Comparison of ENCODE assay signal across 1 cellular context in genomic region chr21:44955803-44956175, GRCh38.
TF ChIP-seq lines count a peak whose summit lies in the region.

No MANE protein-coding gene starts in this region.

TF ChIP-seq in WTC11, 78 proteins besides CTCF, POLR2A, EP300 and RAD21:
- TF ChIP-seq ZNF219 (CRISPR knock-in tag; IDR thresholded peaks at IDR 0.05; ENCODE audit: borderline replicate concordance) (no peak), ESRRA (CRISPR knock-in tag; IDR thresholded peaks at IDR 0.05; ENCODE audit: borderline replicate concordance) (no peak), MYBL2 (CRISPR knock-in tag; IDR thresholded peaks at IDR 0.05) (no peak), ZNF317 (CRISPR knock-in tag; IDR thresholded peaks at IDR 0.05; ENCODE audit: borderline replicate concordance, low read depth) (no peak), RELA (CRISPR knock-in tag; IDR thresholded peaks at IDR 0.05; ENCODE audit: borderline replicate concordance) (no peak), AFF4 (CRISPR knock-in tag; IDR thresholded peaks at IDR 0.05; ENCODE audit: borderline replicate concordance) (no peak), FOXJ3 (CRISPR knock-in tag; IDR thresholded peaks at IDR 0.05; ENCODE audit: borderline replicate concordance) (no peak), NR2C2 (CRISPR knock-in tag; IDR thresholded peaks at IDR 0.05) (no peak), SMAD4 (CRISPR knock-in tag; IDR thresholded peaks at IDR 0.05) (no peak), TCF7 (CRISPR knock-in tag; IDR thresholded peaks at IDR 0.05; ENCODE audit: low read depth) (no peak), JAZF1 (CRISPR knock-in tag; IDR thresholded peaks at IDR 0.05) (no peak), IRF1 (CRISPR knock-in tag; IDR thresholded peaks at IDR 0.05) (no peak), E2F5 (CRISPR knock-in tag; IDR thresholded peaks at IDR 0.05) (no peak), EMX1 (CRISPR knock-in tag; IDR thresholded peaks at IDR 0.05) (no peak), STAT6 (CRISPR knock-in tag; conservative IDR thresholded peaks at IDR 0.05; ENCODE audit: low read depth) (no peak), TP53 (CRISPR knock-in tag; IDR thresholded peaks at IDR 0.05) (no peak), ZNF121 (CRISPR knock-in tag; IDR thresholded peaks at IDR 0.05) (no peak), ETV6 (CRISPR knock-in tag; IDR thresholded peaks at IDR 0.05) (no peak)
- TF ChIP-seq, protein P1, sequence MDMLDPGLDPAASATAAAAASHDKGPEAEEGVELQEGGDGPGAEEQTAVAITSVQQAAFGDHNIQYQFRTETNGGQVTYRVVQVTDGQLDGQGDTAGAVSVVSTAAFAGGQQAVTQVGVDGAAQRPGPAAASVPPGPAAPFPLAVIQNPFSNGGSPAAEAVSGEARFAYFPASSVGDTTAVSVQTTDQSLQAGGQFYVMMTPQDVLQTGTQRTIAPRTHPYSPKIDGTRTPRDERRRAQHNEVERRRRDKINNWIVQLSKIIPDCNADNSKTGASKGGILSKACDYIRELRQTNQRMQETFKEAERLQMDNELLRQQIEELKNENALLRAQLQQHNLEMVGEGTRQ (CRISPR knock-in tag; IDR thresholded peaks at IDR 0.05) = no peak
- TF ChIP-seq, protein P2, sequence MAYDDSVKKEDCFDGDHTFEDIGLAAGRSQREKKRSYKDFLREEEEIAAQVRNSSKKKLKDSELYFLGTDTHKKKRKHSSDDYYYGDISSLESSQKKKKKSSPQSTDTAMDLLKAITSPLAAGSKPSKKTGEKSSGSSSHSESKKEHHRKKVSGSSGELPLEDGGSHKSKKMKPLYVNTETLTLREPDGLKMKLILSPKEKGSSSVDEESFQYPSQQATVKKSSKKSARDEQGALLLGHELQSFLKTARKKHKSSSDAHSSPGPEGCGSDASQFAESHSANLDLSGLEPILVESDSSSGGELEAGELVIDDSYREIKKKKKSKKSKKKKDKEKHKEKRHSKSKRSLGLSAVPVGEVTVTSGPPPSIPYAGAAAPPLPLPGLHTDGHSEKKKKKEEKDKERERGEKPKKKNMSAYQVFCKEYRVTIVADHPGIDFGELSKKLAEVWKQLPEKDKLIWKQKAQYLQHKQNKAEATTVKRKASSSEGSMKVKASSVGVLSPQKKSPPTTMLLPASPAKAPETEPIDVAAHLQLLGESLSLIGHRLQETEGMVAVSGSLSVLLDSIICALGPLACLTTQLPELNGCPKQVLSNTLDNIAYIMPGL (CRISPR knock-in tag; IDR thresholded peaks at IDR 0.05) = no peak
